8 cellular contexts compared by ENCODE assay signal in the genomic region with DNA sequence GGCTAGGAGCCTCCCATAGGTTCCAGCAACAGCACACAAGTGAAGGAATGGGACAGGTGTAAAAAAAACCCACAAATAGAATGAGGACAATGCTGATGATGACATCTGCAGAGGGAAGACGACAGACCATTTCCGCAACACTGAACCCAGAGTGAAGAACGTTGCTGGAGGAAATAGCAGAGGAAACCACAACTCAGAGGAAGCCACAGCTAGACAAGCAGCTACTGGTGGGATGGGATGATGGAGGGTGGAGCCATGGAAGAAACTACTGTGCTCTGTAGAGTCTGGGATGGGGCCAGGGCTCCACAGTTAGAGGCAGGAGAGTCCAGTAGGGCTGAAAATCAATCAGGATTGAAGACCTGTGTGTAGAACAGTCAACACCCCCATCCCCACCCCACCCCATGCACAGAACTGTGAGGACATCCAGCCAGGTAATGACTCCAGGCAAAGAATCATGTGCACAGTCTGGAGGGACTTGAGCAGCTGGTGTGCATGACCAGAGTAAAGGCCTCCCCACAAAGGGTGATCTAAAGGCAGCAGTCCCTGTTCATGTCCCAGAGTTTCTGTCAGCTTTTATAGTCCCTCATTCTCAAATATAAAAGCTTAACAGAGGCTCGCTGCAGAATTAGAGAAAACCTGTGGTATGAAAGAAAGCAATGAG.
DNase-seq lines count a peak whose midpoint lies in the region; ATAC-seq and TF ChIP-seq lines count a peak whose summit lies in the region.

No MANE protein-coding gene starts in this region.

- DNase-seq in ELR (ENCODE audit: low read depth), result peak; percentile 63
- peak; percentile 64 for DNase-seq in NOMO-1 treated with dmso at 0.1 percent for 144 hours (lab: John Stamatoyannopoulos, UW; ENCODE audit: unreplicated experiment)
- peak; percentile 31 to 49 for DNase-seq in activated T-cell treated with anti-CD3 and anti-CD28 coated beads, Interleukin-2, amount 50 U/mL, for 48 hours
- DNase-seq in naive thymus-derived CD8-positive, alpha-beta T cell, result peak in 9 of 10 donors; percentile 36 to 82 (median 72)
- no peak for DNase-seq in uterus
- no peak for DNase-seq in OCI-M1 (lab: John Stamatoyannopoulos, UW)
- no peak for DNase-seq in H7
- no peak for DNase-seq in NCI-H446 (lab: John Stamatoyannopoulos, UW)

- H3K9me3 Mint-ChIP-seq in naive thymus-derived CD8-positive, alpha-beta T cell, result no peaks in the 10 kb centered on the region

- H3K4me3 Mint-ChIP-seq in naive thymus-derived CD8-positive, alpha-beta T cell, result peak overlapping the region; percentile 43 to 79 (median 67)

- TF ChIP-seq CTCF in uterus (IDR thresholded peaks at IDR 0.05), result no peak

- H3K27me3 ChIP-seq in uterus, result no peaks in the 10 kb centered on the region
- H3K27me3 ChIP-seq in H7 (ENCODE audit: control insufficient read depth, insufficient read depth, low read length), result no peaks in the 10 kb centered on the region

- no peaks in the 10 kb centered on the region for H3K27me3 Mint-ChIP-seq in naive thymus-derived CD8-positive, alpha-beta T cell

- no peaks in the 10 kb centered on the region for H3K36me3 Mint-ChIP-seq in naive thymus-derived CD8-positive, alpha-beta T cell

- H3K36me3 ChIP-seq in uterus, result no peaks in the 10 kb centered on the region
- no peaks in the 10 kb centered on the region for H3K36me3 ChIP-seq in H7 (replicated peaks; ENCODE audit: control insufficient read depth, insufficient read depth, low read length)

- H3K9me3 ChIP-seq in uterus, result no peaks in the 10 kb centered on the region

- H3K4me1 ChIP-seq in uterus, result no peaks in the 10 kb centered on the region

- intact Hi-C loops in uterus (cut with DNase I; ENCODE audit: low total_unique reads), result no loop called here

- peaks cover 16 to 42% (median 39%) of the 10 kb centered on the region in 4 donors for H3K4me1 Mint-ChIP-seq in naive thymus-derived CD8-positive, alpha-beta T cell

- TF ChIP-seq POLR2A in uterus (IDR thresholded peaks at IDR 0.05), result no peak

- ATAC-seq in naive thymus-derived CD8-positive, alpha-beta T cell, result peak; percentile 99

- H3K4me3 ChIP-seq in uterus (no peak overlapping the region), H7 (ENCODE audit: insufficient read depth, low read depth, low read length) (no peak overlapping the region)

- peak overlapping the region; percentile 15 to 95 (median 86) for H3K27ac Mint-ChIP-seq in naive thymus-derived CD8-positive, alpha-beta T cell

- no peak overlapping the region for H3K27ac ChIP-seq in uterus

- POLR2A ChIA-PET in naive thymus-derived CD8-positive, alpha-beta T cell (lab: Charles Lee), result interaction anchor here (0.6 to 1.3 kb wide), 5 partner anchors 9 to 429 kb away, joined by 3 to 5 read pairs (median 3); a partner anchor contains a TSS

Comparison
In these comparisons a context has a peak if more than half of its experiments do, and no peak if none do; other contexts are left out.
1. DNase-seq: peak in ELR (single experiment), NOMO-1 treated with dmso at 0.1 percent for 144 hours (single experiment), activated T-cell treated with anti-CD3 and anti-CD28 coated beads, Interleukin-2, amount 50 U/mL, for 48 hours (2 of 2) and naive thymus-derived CD8-positive, alpha-beta T cell (9 of 10); none in uterus (0 of 2), OCI-M1 (single experiment), H7 (single experiment) and NCI-H446 (0 of 2).